13 cellular contexts compared by ENCODE assay signal in the genomic region with DNA sequence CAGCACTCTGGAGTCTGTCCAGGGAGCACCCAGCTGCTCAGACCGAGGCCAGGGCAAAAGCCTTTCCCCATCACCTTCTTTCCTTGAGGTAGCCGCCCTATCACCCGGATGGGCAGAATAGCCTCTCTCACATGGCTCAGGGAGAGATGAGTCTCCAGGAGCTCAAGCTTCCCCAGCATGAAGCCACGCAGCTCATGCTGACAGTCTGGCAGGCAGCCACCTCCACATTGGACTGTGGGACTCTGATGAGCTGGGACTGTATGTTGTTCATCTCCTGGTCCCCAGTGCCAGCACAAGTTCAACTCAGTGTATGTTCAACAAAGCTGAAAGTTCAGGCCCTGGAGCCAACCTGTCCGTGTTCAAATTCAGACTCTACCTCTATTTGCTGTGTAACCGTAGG.
"Had no signal": no experiment of that assay in that cellular context is flagged by ENCODE, and none has a peak within 500 bp of the region (broad histone marks: within the 10 kb centered on the region; RNA-seq: fewer than 3 reads in every experiment).

No MANE protein-coding gene starts in this region.

- H3K9me3 ChIP-seq: body of pancreas, lower lobe of right lung, spleen, thoracic aorta, upper lobe of left lung had no signal

- DNase-seq: activated CD4-positive, alpha-beta T cell treated with anti-CD3 and anti-CD28 coated beads, Interleukin-2, amount 10 ng/mL, durations not matched to agents 7 days and 5 days; activated CD8-positive, alpha-beta T cell treated with anti-CD3 and anti-CD28 coated beads, Interleukin-2, amount 10 ng/mL, durations not matched to agents 7 days and 5 days; activated naive CD4-positive, alpha-beta T cell treated with anti-CD3 and anti-CD28 coated beads for 36 hours; activated T-cell treated with anti-CD3 and anti-CD28 coated beads, Interleukin-2, amount 50 U/mL, for 24 hours; body of pancreas; foreskin fibroblast; left cardiac atrium; lower lobe of right lung; spleen; stimulated activated naive B cell treated with anti-CD40 and anti-IgM and Interleukin-4, amounts not matched to agents 10 μg/mL and 1 μg/mL and 100 μg/mL, for 72 hours; upper lobe of left lung had no signal

- ATAC-seq: activated CD4-positive, CD25-positive, alpha-beta regulatory T cell treated with anti-CD3 and anti-CD28 coated beads, Interleukin-2, amount 50 U/mL, for 24 hours; activated CD8-positive, alpha-beta T cell treated with anti-CD3 and anti-CD28 coated beads, Interleukin-2, amount 10 ng/mL, durations not matched to agents 7 days and 5 days; body of pancreas; left cardiac atrium; lower lobe of right lung; stimulated activated naive B cell treated with anti-CD40 and anti-IgM and Interleukin-4, amounts not matched to agents 10 μg/mL and 1 μg/mL and 100 μg/mL, for 72 hours had no signal

- H3K27ac ChIP-seq: body of pancreas, lower lobe of right lung, spleen, thoracic aorta, upper lobe of left lung had no signal

- H3K27me3 ChIP-seq: body of pancreas, upper lobe of left lung had no signal

- H3K4me3 ChIP-seq: body of pancreas, lower lobe of right lung, spleen, thoracic aorta, upper lobe of left lung had no signal

- H3K36me3 ChIP-seq: lower lobe of right lung, spleen, thoracic aorta, upper lobe of left lung had no signal

- H3K4me1 ChIP-seq: body of pancreas, lower lobe of right lung, spleen, upper lobe of left lung had no signal
